16 cellular contexts compared by ENCODE assay signal in the genomic region with DNA sequence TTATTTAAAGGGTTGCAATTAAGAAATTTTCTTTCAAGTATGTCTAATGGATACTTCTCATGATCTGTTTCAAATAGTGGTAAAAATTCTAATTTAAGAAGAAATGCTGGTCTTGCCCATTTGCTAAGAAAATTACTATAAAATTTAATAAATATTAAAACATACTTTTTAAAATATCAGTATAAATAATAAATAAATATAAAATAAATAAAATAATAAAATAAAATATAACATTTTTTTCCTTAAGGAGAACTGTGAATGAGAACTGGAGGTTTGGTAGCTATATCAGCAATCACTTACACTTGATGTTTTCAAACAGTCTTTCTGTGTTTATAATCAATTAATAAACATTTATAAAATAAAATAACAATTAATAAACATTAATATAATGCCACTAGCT.
DNase-seq lines count a peak whose midpoint lies in the region; ATAC-seq, FAIRE-seq and TF ChIP-seq lines count a peak whose summit lies in the region.
"Had no signal": no experiment of that assay in that cellular context is flagged by ENCODE, and none has a peak within 500 bp of the region (broad histone marks: within the 10 kb centered on the region; RNA-seq: fewer than 3 reads in every experiment).

No MANE protein-coding gene starts in this region.

- H3K4me2 ChIP-seq in OCI-LY7 (ENCODE audit: low read length) = no peak overlapping the region
- H3K4me2 ChIP-seq: BLaER1, GM23338 had no signal

- intact Hi-C loops in kidney (cut with DNase I) (no loop called here), OCI-LY7 (cut with micrococcal nuclease; ENCODE audit: unreplicated experiment) (loop anchor here (5.0 kb wide), 1 partner anchor 454 kb away; no protein-coding TSS in a partner anchor)

- H3K36me3 ChIP-seq in kidney (ENCODE audit: control insufficient read depth in 1 of 2, insufficient read depth in 2 of 2, low read length in 2 of 2) = no peaks in the 10 kb centered on the region
- no peaks in the 10 kb centered on the region for H3K36me3 ChIP-seq in OCI-LY7 (ENCODE audit: insufficient read depth, low read length)
- H3K36me3 ChIP-seq: BLaER1 had no signal

- TF ChIP-seq CTCF in kidney (IDR thresholded peaks at IDR 0.05; ENCODE audit: borderline replicate concordance, extremely low read depth, insufficient read depth) = no peak
- TF ChIP-seq CTCF in OCI-LY7 (conservative IDR thresholded peaks at IDR 0.05; ENCODE audit: low read length) = no peak

- H3K4me3 ChIP-seq in kidney (ENCODE audit: low read length in 2 of 2) (no peak overlapping the region), OCI-LY7 (ENCODE audit: low read depth, low read length, poor library complexity, severe bottlenecking) (no peak overlapping the region)
- H3K4me3 ChIP-seq: BLaER1, GM23338 had no signal

- FAIRE-seq in G401.6 (lab: Jason Lieb, UNC) (peak; percentile 87), colon (lab: Jason Lieb, UNC) (peak; percentile 75), kidney (lab: Jason Lieb, UNC) (peak; percentile 70)
- FAIRE-seq: H54 had no signal

- DNase-seq in kidney (no peak), OCI-LY7 (ENCODE audit: low spot score) (no peak)
- DNase-seq: CD4-positive, alpha-beta memory T cell; DMS153; DMS79; GF-D8; HCEC 1CT; HFFc6 had no signal

- H4K20me1 ChIP-seq in OCI-LY7 (ENCODE audit: insufficient read depth, low read length) = no peaks in the 10 kb centered on the region
- H4K20me1 ChIP-seq: BLaER1 had no signal

- no peaks in the 10 kb centered on the region for H3K79me2 ChIP-seq in OCI-LY7 (ENCODE audit: insufficient read depth, low read depth, low read length)

- H3K27ac ChIP-seq in kidney (ENCODE audit: low read depth in 2 of 2, low read length in 2 of 2) (no peak overlapping the region), OCI-LY7 (ENCODE audit: low read depth, low read length, poor library complexity, severe bottlenecking) (no peak overlapping the region)
- H3K27ac ChIP-seq: BLaER1, HL-60 had no signal

- H3K9ac ChIP-seq in kidney (ENCODE audit: low read length in 2 of 2) = no peak overlapping the region
- H3K9ac ChIP-seq: BLaER1 had no signal

- CTCF ChIA-PET in OCI-LY7 (lab: Charles Lee; ENCODE audit: unreplicated experiment) = no interaction called here

- no peaks in the 10 kb centered on the region for H3K4me1 ChIP-seq in kidney (ENCODE audit: control insufficient read depth in 1 of 2, insufficient read depth in 1 of 2, low read depth in 1 of 2, low read length in 2 of 2)
- H3K4me1 ChIP-seq in OCI-LY7 (ENCODE audit: insufficient read depth, low read length, poor library complexity, severe bottlenecking) = no peaks in the 10 kb centered on the region
- H3K4me1 ChIP-seq: BLaER1 had no signal

- H3K9me2 ChIP-seq in OCI-LY7 (ENCODE audit: insufficient read depth, low read length) = no peaks in the 10 kb centered on the region

- no peaks in the 10 kb centered on the region for H3K9me3 ChIP-seq in kidney (ENCODE audit: control insufficient read depth in 1 of 2, low read length in 2 of 2)
- H3K9me3 ChIP-seq in OCI-LY7 (ENCODE audit: low read length) = no peaks in the 10 kb centered on the region
- H3K9me3 ChIP-seq: BLaER1 had no signal

- POLR2A ChIA-PET in OCI-LY7 (lab: Charles Lee) = interaction anchor here (1.1 to 1.4 kb wide), 2 partner anchors 10 to 17 kb away, joined by 3 to 5 read pairs; no protein-coding TSS in a partner anchor

- BruUV-seq in OCI-LY7 (replicated peaks; lab: Mats Ljungman, UMichigan) = no TSS peak

- H2AFZ ChIP-seq in OCI-LY7 (ENCODE audit: low read length) = no peak overlapping the region
- H2AFZ ChIP-seq: GM23338 had no signal

- ATAC-seq in GM21737 (IDR thresholded peaks at IDR 0.05; ENCODE audit: unreplicated experiment) = no peak
- ATAC-seq in GM18861 (IDR thresholded peaks at IDR 0.05; ENCODE audit: unreplicated experiment) = no peak
- ATAC-seq: GM23338 had no signal
